11 cellular contexts compared by ENCODE assay signal in genomic region chr5:102760815-102761214, GRCh38. TPM values are rescaled to one million over a fixed set of nuclear protein-coding genes. Genes with fewer than 3 reads are reported as not detected.
DNase-seq lines count a peak whose midpoint lies in the region; ATAC-seq and TF ChIP-seq lines count a peak whose summit lies in the region.
"Had no signal": no experiment of that assay in that cellular context is flagged by ENCODE, and none has a peak within 500 bp of the region (broad histone marks: within the 10 kb centered on the region; RNA-seq: fewer than 3 reads in every experiment).

No MANE protein-coding gene starts in this region.

- peaks cover 4% of the 10 kb centered on the region for H3K27me3 ChIP-seq in WERI-Rb-1 (ENCODE audit: insufficient read depth, low read depth, severe bottlenecking)

- H3K9me3 Mint-ChIP-seq in neural crest cell: no peaks in the 10 kb centered on the region

- TF ChIP-seq CTCF in neural crest cell (conservative IDR thresholded peaks at IDR 0.05) (no peak), WERI-Rb-1 (IDR thresholded peaks at IDR 0.05; ENCODE audit: low read depth, low read length) (no peak)

- H3K36me3 Mint-ChIP-seq in neural crest cell (ENCODE audit: low read depth): peaks cover 3% of the 10 kb centered on the region

- H3K27ac ChIP-seq in caudate nucleus (ENCODE audit: low read depth, low read length): peak overlapping the region; percentile 6
- H3K27ac ChIP-seq in WERI-Rb-1: no peak overlapping the region

- H3K36me3 ChIP-seq in WERI-Rb-1: no peaks in the 10 kb centered on the region
- H3K36me3 ChIP-seq: HAP-1 had no signal

- no peaks in the 10 kb centered on the region for H3K27me3 Mint-ChIP-seq in neural crest cell (ENCODE audit: low read depth)

- no peak overlapping the region for H3K4me3 Mint-ChIP-seq in neural crest cell

- H3K4me3 ChIP-seq in WERI-Rb-1 (ENCODE audit: low read depth, low read length): no peak overlapping the region
- H3K4me3 ChIP-seq: HAP-1, K562 had no signal

- peak; percentile 42 for DNase-seq in COR-L47 (lab: John Stamatoyannopoulos, UW)
- DNase-seq in NCI-H1092 treated with DMSO at 0.1 percent for 48 hours (lab: John Stamatoyannopoulos, UW): peak; percentile 48
- DNase-seq in caudate nucleus (lab: John Stamatoyannopoulos, UW): no peak
- no peak for DNase-seq in neural crest cell (ENCODE audit: low read depth, low spot score)
- no peak for DNase-seq in GOT3 (lab: John Stamatoyannopoulos, UW)
- no peak for DNase-seq in WERI-Rb-1
- DNase-seq in 8988T: no peak
- DNase-seq: left colon had no signal

- peaks cover 24% of the 10 kb centered on the region for H3K4me1 Mint-ChIP-seq in neural crest cell

- H3K27ac Mint-ChIP-seq in neural crest cell (ENCODE audit: unreplicated experiment): peak overlapping the region; percentile 57

- no peak for ATAC-seq in HG02623 (IDR thresholded peaks at IDR 0.05; ENCODE audit: unreplicated experiment)
- ATAC-seq: K562, left colon had no signal

- no peaks in the 10 kb centered on the region for H3K9me3 ChIP-seq in WERI-Rb-1 (ENCODE audit: severe bottlenecking)
- H3K9me3 ChIP-seq: HAP-1 had no signal

RNA-seq across cellular contexts. Expression of gene PAM, which starts 5.7 kb away (rescaled TPM):
- 84.1 and 85.6 TPM in 2 replicates for total RNA-seq in neural crest cell

Comparison
In these comparisons a context has a peak if more than half of its experiments do, and no peak if none do; other contexts are left out.
1. DNase-seq: peak in COR-L47 (single experiment) and NCI-H1092 treated with DMSO at 0.1 percent for 48 hours (single experiment); none in caudate nucleus (0 of 61), neural crest cell (single experiment), GOT3 (single experiment), WERI-Rb-1 (single experiment) and 8988T (single experiment).